ENCODE assay signal across 13 cellular contexts in the genomic region with DNA sequence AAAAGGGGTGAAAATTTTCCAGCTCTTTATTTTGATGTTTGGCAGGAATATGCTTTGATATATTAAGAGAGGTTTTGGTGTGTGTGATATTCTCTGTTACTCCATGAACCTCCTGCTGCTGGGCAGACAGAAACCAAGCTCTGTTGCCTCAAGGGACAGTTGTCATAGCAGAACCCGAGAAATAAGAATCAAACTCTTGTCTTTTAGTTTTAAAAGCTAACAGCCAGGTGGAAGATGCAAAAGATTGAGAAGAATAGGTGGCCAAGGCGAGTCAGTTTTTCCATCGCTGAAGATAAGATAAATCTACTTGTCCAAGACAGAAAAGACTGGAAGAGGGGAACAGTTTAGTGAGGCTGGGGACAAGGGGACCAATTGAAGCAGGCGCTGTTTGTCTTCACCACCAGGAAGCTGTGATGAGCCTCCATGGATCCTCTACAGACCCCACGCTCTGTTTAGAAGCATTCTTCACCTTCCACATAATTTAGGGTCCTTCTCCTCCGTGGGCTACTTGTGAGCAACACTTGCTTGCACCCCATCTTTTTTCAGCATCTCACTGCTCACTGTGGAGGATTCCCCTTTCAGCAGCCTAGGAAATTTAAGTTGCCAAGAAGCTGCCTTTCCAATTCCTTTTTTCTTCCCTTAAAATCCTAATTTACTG. TPM values are rescaled to one million over a fixed set of nuclear protein-coding genes. Genes with fewer than 3 reads are reported as not detected.
DNase-seq lines count a peak whose midpoint lies in the region; ATAC-seq and TF ChIP-seq lines count a peak whose summit lies in the region.
"Had no signal": no experiment of that assay in that cellular context is flagged by ENCODE, and none has a peak within 500 bp of the region (broad histone marks: within the 10 kb centered on the region; RNA-seq: fewer than 3 reads in every experiment).

No MANE protein-coding gene starts in this region.

- H3K9me3 Mint-ChIP-seq in mesothelial cell of epicardium: no peaks in the 10 kb centered on the region
- no peaks in the 10 kb centered on the region for H3K9me3 Mint-ChIP-seq in HFFc6

- no peaks in the 10 kb centered on the region for H3K27me3 ChIP-seq in left ventricle myocardium inferior (ENCODE audit: low read depth)
- H3K27me3 ChIP-seq: body of pancreas, esophagus squamous epithelium, pancreas had no signal

- no peak overlapping the region for H3K4me3 ChIP-seq in left ventricle myocardium inferior
- H3K4me3 ChIP-seq: body of pancreas, esophagus squamous epithelium, pancreas had no signal

- peak overlapping the region; percentile 26 for H3K27ac Mint-ChIP-seq in mesothelial cell of epicardium
- no peak overlapping the region for H3K27ac Mint-ChIP-seq in HFFc6

- DNase-seq in mesothelial cell of epicardium (ENCODE audit: low spot score in 2 of 2, unreplicated experiment in 2 of 2) (no peak), HFFc6 (no peak), left ventricle myocardium inferior (no peak)
- DNase-seq in activated effector memory CD4-positive, alpha-beta T cell treated with Interleukin-2 at 50 U/mL for 16 hours: no peak
- DNase-seq: body of pancreas, esophagus squamous epithelium, Kasumi-1, NCI-H524, pancreas, SW 1271 had no signal

- H3K9me3 ChIP-seq in left ventricle myocardium inferior (replicated peaks): no peaks in the 10 kb centered on the region
- H3K9me3 ChIP-seq: body of pancreas, esophagus squamous epithelium, pancreas had no signal

- H3K4me1 ChIP-seq in left ventricle myocardium inferior: peaks cover 2% of the 10 kb centered on the region
- H3K4me1 ChIP-seq: pancreas had no signal

- no peak overlapping the region for H3K27ac ChIP-seq in left ventricle myocardium inferior (replicated peaks)
- H3K27ac ChIP-seq: body of pancreas, pancreas had no signal

- ATAC-seq in GM19023 (IDR thresholded peaks at IDR 0.05; ENCODE audit: unreplicated experiment) (peak; percentile 37), GM21786 (IDR thresholded peaks at IDR 0.05; ENCODE audit: unreplicated experiment) (peak; percentile 39), HG03342 (IDR thresholded peaks at IDR 0.05; ENCODE audit: unreplicated experiment) (peak; percentile 39)
- ATAC-seq: body of pancreas had no signal

- H3K27me3 Mint-ChIP-seq in mesothelial cell of epicardium (ENCODE audit: low read depth) (peaks cover 6% of the 10 kb centered on the region), HFFc6 (ENCODE audit: insufficient read depth) (peaks cover 16% of the 10 kb centered on the region)

- no peaks in the 10 kb centered on the region for H3K36me3 ChIP-seq in left ventricle myocardium inferior
- H3K36me3 ChIP-seq: esophagus squamous epithelium, pancreas had no signal

- TF ChIP-seq CTCF in mesothelial cell of epicardium (IDR thresholded peaks at IDR 0.05; ENCODE audit: unreplicated experiment): no peak
- no peak for TF ChIP-seq CTCF in HFFc6 (IDR thresholded peaks at IDR 0.05)
- no peak for TF ChIP-seq CTCF in left ventricle myocardium inferior (IDR thresholded peaks at IDR 0.05; ENCODE audit: borderline replicate concordance)

- H3K36me3 Mint-ChIP-seq in mesothelial cell of epicardium: no peaks in the 10 kb centered on the region
- no peaks in the 10 kb centered on the region for H3K36me3 Mint-ChIP-seq in HFFc6 (ENCODE audit: low read depth)

- H3K4me1 Mint-ChIP-seq in mesothelial cell of epicardium: peaks cover 7% of the 10 kb centered on the region
- H3K4me1 Mint-ChIP-seq in HFFc6 (ENCODE audit: low read depth): peaks cover 2% of the 10 kb centered on the region; the same call in 1 of the 2 replicates

- H3K4me3 Mint-ChIP-seq in mesothelial cell of epicardium: no peak overlapping the region
- no peak overlapping the region for H3K4me3 Mint-ChIP-seq in HFFc6

- intact Hi-C loops in left ventricle myocardium inferior (cut with micrococcal nuclease): no loop called here

RNA-seq across cellular contexts. Expression of a gene that starts 23.9 kb away (rescaled TPM):
- 7.6 to 10.9 TPM (median 9.9 TPM) in 3 replicates for total RNA-seq in mesothelial cell of epicardium
- 10 to 100 TPM in 1 of 6 experiments, 1 to 10 TPM in 5; 4.6 to 10.1 (median 5.9) TPM for total RNA-seq in HFFc6 (2021; fragmentation: NEBNext Ultra II Directional; extraction: Animal tissue kit (Norgen Biotek cat#: 25700))
- 0.58 TPM for total RNA-seq in left ventricle myocardium inferior
